In the genomic region with DNA sequence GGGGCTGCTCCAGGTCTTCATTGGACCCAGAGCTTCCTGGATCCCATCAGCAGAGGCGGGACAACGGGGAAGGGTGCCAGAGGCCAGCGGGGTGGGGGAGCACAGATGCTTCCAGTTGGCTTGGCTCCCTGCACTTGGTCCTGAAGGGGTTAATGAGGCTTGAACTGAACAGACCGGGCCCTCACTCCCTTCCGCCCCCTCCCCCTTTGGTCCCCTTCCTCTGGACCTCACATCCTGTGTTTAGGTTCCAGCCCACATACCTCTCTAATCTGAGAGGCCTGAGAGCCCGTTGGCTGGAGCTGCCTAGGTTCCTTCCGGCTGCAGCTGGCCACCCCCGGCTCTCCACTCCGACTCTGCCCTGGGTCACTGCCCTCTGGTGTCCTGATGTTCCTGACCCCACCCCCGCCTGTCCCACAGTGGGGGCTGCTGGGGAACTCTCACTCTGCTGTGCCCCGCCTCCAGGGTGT, we compare ENCODE assay signal across 8 cellular contexts. TPM values are rescaled to one million over a fixed set of nuclear protein-coding genes. Genes with fewer than 3 reads are reported as not detected.
A peak's percentile ranks its signal among the peaks of the same experiment; 100 is the strongest.
DNase-seq lines count a peak whose midpoint lies in the region; ATAC-seq, FAIRE-seq and TF ChIP-seq lines count a peak whose summit lies in the region.

No MANE protein-coding gene starts in this region.

- ATAC-seq in HG03135 (IDR thresholded peaks at IDR 0.05; ENCODE audit: unreplicated experiment) = no peak

- no peak overlapping the region for H4K8ac ChIP-seq in H9 (replicated peaks; ENCODE audit: insufficient read length, low read depth, low read length)

- no peak overlapping the region for H4K5ac ChIP-seq in H9 (ENCODE audit: insufficient read length, low read depth, low read length)

- no peak overlapping the region; the same call in 1 of the 2 replicates for H3K4ac ChIP-seq in H9 (ENCODE audit: low read depth, low read length)

- no CpG with 5 or more reads among the region's 11 CpGs for WGBS in H9 (ENCODE audit: extremely low coverage, insufficient read length, low lambda C conversion rate)
- WGBS in small intestine, 3 donors = 52 to 73% (median 66%) methylated on average over 10 to 11 of the region's 11 CpGs

- H2AK5ac ChIP-seq in H9 (ENCODE audit: insufficient read length, low read length) = no peak overlapping the region

- no peaks in the 10 kb centered on the region for H3K79me1 ChIP-seq in H9 (ENCODE audit: insufficient read depth, low read depth, low read length, poor library complexity, severe bottlenecking)

- no peak overlapping the region for H4K91ac ChIP-seq in H9 (ENCODE audit: insufficient read length, low read depth, low read length)

- peak overlapping the region; percentile 14 for H3K4me3 ChIP-seq in astrocyte of the cerebellum (ENCODE audit: low read depth, low read length)
- H3K4me3 ChIP-seq in iPS-20b (ENCODE audit: low read length) = peak overlapping the region; percentile 16; the same call in 1 of the 2 replicates
- no peak overlapping the region for H3K4me3 ChIP-seq in small intestine (ENCODE audit: low read depth in 1 of 2, low read length in 2 of 2)

- no peak overlapping the region; a peak in 2 of 5 replicates for H3K4me3 Mint-ChIP-seq in H9

- H3K27ac ChIP-seq in H9 (ENCODE audit: insufficient read length, low read depth, low read length) = no peak overlapping the region
- no peak overlapping the region for H3K27ac ChIP-seq in iPS-20b (ENCODE audit: low read length)
- peak overlapping the region; percentile 41 to 100 for H3K27ac ChIP-seq in small intestine (ENCODE audit: low read depth in 1 of 2, low read length in 1 of 2)

- H3K36me3 ChIP-seq in iPS-20b (ENCODE audit: insufficient read depth, low read depth, low read length) (peaks cover 41% of the 10 kb centered on the region), small intestine (ENCODE audit: control insufficient read depth in 2 of 2, insufficient read depth in 2 of 2, low read length in 2 of 2) (peaks cover 0 to 4% of the 10 kb centered on the region in 2 donors)

- in situ Hi-C loops in astrocyte of the cerebellum (cut with HindIII; ENCODE audit: low sequenced_read_pairs) = no loop called here

- H3K4me1 Mint-ChIP-seq in H9 = peaks cover 57 to 74% of the 10 kb centered on the region in 2 experiments

- H3K4me2 ChIP-seq in H9 (ENCODE audit: insufficient read depth, insufficient read length, low read length) = no peak overlapping the region

- H3K9ac ChIP-seq in H9 (ENCODE audit: extremely low read depth, insufficient read length, low read length) (no peak overlapping the region), iPS-20b (ENCODE audit: low read depth, low read length) (peak overlapping the region; percentile 57; the same call in 1 of the 2 replicates)

- DNase-seq in H9 (peak; percentile 89), astrocyte of the cerebellum (ENCODE audit: low read depth) (peak; percentile 75), small intestine (no peak), medulla oblongata (ENCODE audit: extremely low spot score) (no peak), RKO (ENCODE audit: low spot score) (no peak), germinal center (ENCODE audit: low spot score) (no peak)

- peaks cover 1% of the 10 kb centered on the region; the same call in 1 of the 2 replicates for H3K27me3 Mint-ChIP-seq in H9 (ENCODE audit: low read depth)

- TF ChIP-seq CTCF in H9 (conservative IDR thresholded peaks at IDR 0.05) (no peak), astrocyte of the cerebellum (IDR thresholded peaks at IDR 0.05; ENCODE audit: low read depth, low read length, missing control alignments) (no peak)

- no peak overlapping the region for H3K23ac ChIP-seq in H9 (ENCODE audit: insufficient read length, low read depth, low read length)

- no peak overlapping the region for H2BK15ac ChIP-seq in H9 (ENCODE audit: low read depth, low read length)

- no peaks in the 10 kb centered on the region for H3K79me2 ChIP-seq in H9 (ENCODE audit: insufficient read depth, low read length)

- H3K27me3 ChIP-seq in H9 (ENCODE audit: insufficient read depth, low read length) = no peaks in the 10 kb centered on the region
- H3K27me3 ChIP-seq in iPS-20b (ENCODE audit: insufficient read depth, low read length) = no peaks in the 10 kb centered on the region
- H3K27me3 ChIP-seq in small intestine (ENCODE audit: control insufficient read depth in 2 of 2, insufficient read depth in 2 of 2, low read length in 2 of 2) = no peaks in the 10 kb centered on the region

- H3K23me2 ChIP-seq in H9 (ENCODE audit: insufficient read length, low read depth, low read length, poor library complexity, severe bottlenecking) = peaks cover 5% of the 10 kb centered on the region

- H2AFZ ChIP-seq in H9 (ENCODE audit: low read length) = no peak overlapping the region

- H3K27ac Mint-ChIP-seq in H9 = peak overlapping the region; percentile 69 to 92 (median 90); a peak in 5 of 7 replicates

- H3K36me3 Mint-ChIP-seq in H9 (ENCODE audit: insufficient read depth in 1 of 3, low read depth in 3 of 3) = peaks cover 13 to 38% (median 28%) of the 10 kb centered on the region in 3 experiments; a peak in 6 of 7 replicates

- no peak overlapping the region for H3T11ph ChIP-seq in H9 (ENCODE audit: low read length)

- no peaks in the 10 kb centered on the region; a peak in 1 of 5 replicates for H3K9me3 Mint-ChIP-seq in H9

- H3K18ac ChIP-seq in H9 (ENCODE audit: insufficient read length, low read depth, low read length) = peak overlapping the region; percentile 17

- no peak overlapping the region for H3K56ac ChIP-seq in H9 (ENCODE audit: insufficient read length, low read depth, low read length)

- no peak overlapping the region for H3K14ac ChIP-seq in H9 (ENCODE audit: insufficient read depth, low read length)

- H3K4me1 ChIP-seq in H9 (ENCODE audit: insufficient read depth, low read length) = peaks cover 14% of the 10 kb centered on the region; the same call in 1 of the 2 replicates
- peaks cover 48% of the 10 kb centered on the region for H3K4me1 ChIP-seq in iPS-20b (ENCODE audit: insufficient read depth, low read length)
- H3K4me1 ChIP-seq in small intestine (ENCODE audit: control insufficient read depth in 2 of 2, insufficient read depth in 1 of 2, low read depth in 1 of 2, low read length in 1 of 2) = peaks cover 0 to 14% of the 10 kb centered on the region in 2 donors

- H3K9me3 ChIP-seq in H9 (ENCODE audit: control insufficient read depth, low read depth, low read length) (no peaks in the 10 kb centered on the region), iPS-20b (ENCODE audit: insufficient read depth, low read depth, low read length) (no peaks in the 10 kb centered on the region), small intestine (ENCODE audit: control insufficient read depth, low read depth) (no peaks in the 10 kb centered on the region)

- H2BK5ac ChIP-seq in H9 (ENCODE audit: insufficient read length, low read length) = no peak overlapping the region

- H2BK12ac ChIP-seq in H9 (ENCODE audit: insufficient read length, low read depth, low read length) = no peak overlapping the region

- no peaks in the 10 kb centered on the region for H4K20me1 ChIP-seq in H9 (ENCODE audit: control insufficient read depth, insufficient read depth, insufficient read length)

- H2BK20ac ChIP-seq in H9 (ENCODE audit: low read depth, low read length, poor library complexity, severe bottlenecking) = no peak overlapping the region

- H2BK120ac ChIP-seq in H9 (ENCODE audit: low read depth, low read length, poor library complexity, severe bottlenecking) = peak overlapping the region; percentile 24

- FAIRE-seq in small intestine (lab: Jason Lieb, UNC) = no peak

RNA-seq across cellular contexts. Expression of a gene that starts 32.3 kb away (rescaled TPM):
- 140 and 145 TPM in 2 replicates for total RNA-seq in H9 (2021)
- polyA plus RNA-seq in small intestine = 100 to 1,000 TPM in 1 of 3 donors, 10 to 100 TPM in 2; 50.8 to 113 (median 55.9) TPM

RNA-seq across cellular contexts. Expression of a gene that starts 32.9 kb away (rescaled TPM):
- 15.0 and 15.7 TPM in 2 replicates for total RNA-seq in H9 (2021)
- polyA plus RNA-seq in small intestine = 100 to 1,000 TPM in 2 of 3 donors, 10 to 100 TPM in 1; 55.0 to 122 (median 103) TPM

RNA-seq across cellular contexts. Expression of a gene that starts 34.6 kb away (rescaled TPM):
- total RNA-seq in H9 (2021) = 1.0 and 1.3 TPM in 2 replicates
- 1 to 10 TPM in 2 of 3 donors, under 1 TPM in 1; 0.89 to 7.0 (median 2.2) TPM for polyA plus RNA-seq in small intestine

Comparison
In these comparisons a context has a peak if more than half of its experiments do, and no peak if none do; other contexts are left out.
1. DNase-seq: peak in H9 (single experiment) and astrocyte of the cerebellum (single experiment); none in small intestine (single experiment), medulla oblongata (single experiment), RKO (single experiment) and germinal center (single experiment).
2. H3K27ac ChIP-seq: peak in small intestine (2 of 2); none in H9 (single experiment) and iPS-20b (single experiment).
3. H3K4me3 ChIP-seq: peak in astrocyte of the cerebellum (single experiment) and iPS-20b (single experiment); none in small intestine (0 of 2).